ENCODE assay signal across 10 cellular contexts in genomic region chr10:46523881-46524470, GRCh38. TPM values are rescaled to one million over a fixed set of nuclear protein-coding genes. Genes with fewer than 3 reads are reported as not detected.
DNase-seq lines count a peak whose midpoint lies in the region; ATAC-seq and TF ChIP-seq lines count a peak whose summit lies in the region.
"Had no signal": no experiment of that assay in that cellular context is flagged by ENCODE, and none has a peak within 500 bp of the region (broad histone marks: within the 10 kb centered on the region; RNA-seq: fewer than 3 reads in every experiment).

No MANE protein-coding gene starts in this region.

- no peaks in the 10 kb centered on the region for H3K9me3 ChIP-seq in colonic mucosa
- no peaks in the 10 kb centered on the region for H3K9me3 ChIP-seq in ovary

- TF ChIP-seq POLR2A in ovary (IDR thresholded peaks at IDR 0.05), result no peak

- peak overlapping the region in 1 of 2 donors; percentile 62 for H3K9ac ChIP-seq in colonic mucosa (ENCODE audit: low read depth in 2 of 2, low read length in 2 of 2)
- H3K9ac ChIP-seq: KMS-11 had no signal

- H3K4me1 ChIP-seq in colonic mucosa, result peaks cover 6% of the 10 kb centered on the region
- peaks cover 13% of the 10 kb centered on the region for H3K4me1 ChIP-seq in ovary (ENCODE audit: insufficient read depth)

- no peak for ATAC-seq in HG03378 (IDR thresholded peaks at IDR 0.05; ENCODE audit: unreplicated experiment)

- H3K27ac ChIP-seq in colonic mucosa, result peak overlapping the region; percentile 11
- no peak overlapping the region for H3K27ac ChIP-seq in ovary
- H3K27ac ChIP-seq: KMS-11 had no signal

- H3K4me3 ChIP-seq in colonic mucosa (no peak overlapping the region), ovary (no peak overlapping the region)

- TF ChIP-seq EP300 in ovary (IDR thresholded peaks at IDR 0.05), result no peak

- DNase-seq in EL (peak; percentile 100), M059J (ENCODE audit: low read depth) (peak; percentile 100), colonic mucosa (no peak), ovary (peak; percentile 54 to 88 (median 79)), NCI-H1092 (lab: John Stamatoyannopoulos, UW) (no peak), NCI-H1417 (lab: John Stamatoyannopoulos, UW) (no peak), Kasumi-1 (lab: John Stamatoyannopoulos, UW) (no peak)

- TF ChIP-seq CTCF in colonic mucosa (IDR thresholded peaks at IDR 0.05) (no peak), ovary (IDR thresholded peaks at IDR 0.05) (no peak)

- intact Hi-C loops in colonic mucosa (cut with DNase I), result no loop called here
- intact Hi-C loops in ovary (cut with DNase I), result no loop called here

- 20 to 27% (median 21%) methylated on average over 10 of the region's 10 CpGs for WGBS in ovary, 3 donors

- H3K36me3 ChIP-seq in colonic mucosa, result no peaks in the 10 kb centered on the region
- H3K36me3 ChIP-seq in ovary, result no peaks in the 10 kb centered on the region

- H3K27me3 ChIP-seq in colonic mucosa (no peaks in the 10 kb centered on the region), ovary (no peaks in the 10 kb centered on the region)

RNA-seq across cellular contexts. Expression of gene GPRIN2, which starts 32.5 kb away (rescaled TPM):
- 0.10 and 1.6 TPM in 2 replicates for total RNA-seq in M059J (2014; rRNA removed; shearing (Covaris generic))
- total RNA-seq in colonic mucosa (10 to 100 TPM; 32.3 to 34.4 TPM), ovary (1 to 10 TPM in 1 of 7 donors, under 1 TPM in 3, not detected in 3; 0.27 to 2.4 (median 0.78) TPM)
- polyA plus RNA-seq in ovary, result under 1 TPM in 1 of 2 donors, not detected in 1; 0.22 TPM

RNA-seq across cellular contexts. Expression of gene SYT15, which starts 55.0 kb away (rescaled TPM):
- total RNA-seq in M059J (2014; rRNA removed; shearing (Covaris generic)), result 0.02 and 0.05 TPM in 2 replicates
- total RNA-seq in colonic mucosa, result 1 to 10 TPM in 1 of 2 donors, under 1 TPM in 1; 0.62 to 1.2 TPM
- 1 to 10 TPM in 6 of 7 donors, under 1 TPM in 1; 0.24 to 5.3 (median 3.2) TPM for total RNA-seq in ovary
- 1 to 10 TPM; 1.2 to 4.6 TPM for polyA plus RNA-seq in ovary

RNA-seq across cellular contexts. Expression of gene NPY4R, which starts 58.2 kb away (rescaled TPM):
- total RNA-seq in M059J (2014; rRNA removed; shearing (Covaris generic)), result 2.2 and 2.9 TPM in 2 replicates
- total RNA-seq in colonic mucosa (1 to 10 TPM; 6.3 to 9.3 TPM), ovary (under 1 TPM in 1 of 7 donors, not detected in 6; 0.20 TPM)
- not detected for polyA plus RNA-seq in ovary
- total RNA-seq: H1 had no signal

Comparison
In these comparisons a context has a peak if more than half of its experiments do, and no peak if none do; other contexts are left out.
1. DNase-seq: peak in EL (single experiment), M059J (single experiment) and ovary (5 of 5); none in colonic mucosa (single experiment), NCI-H1092 (single experiment), NCI-H1417 (0 of 3) and Kasumi-1 (0 of 2).
2. RNA of gene GPRIN2, which starts 32.5 kb away (total RNA-seq): 32.3 to 34.4 TPM in colonic mucosa; 0.10 to 1.6 TPM in M059J and 0.27 to 2.4 TPM in ovary; every median in the first group is over 4 times any median in the second.